Comparison of ENCODE assay signal across 27 cellular contexts in the genomic region with DNA sequence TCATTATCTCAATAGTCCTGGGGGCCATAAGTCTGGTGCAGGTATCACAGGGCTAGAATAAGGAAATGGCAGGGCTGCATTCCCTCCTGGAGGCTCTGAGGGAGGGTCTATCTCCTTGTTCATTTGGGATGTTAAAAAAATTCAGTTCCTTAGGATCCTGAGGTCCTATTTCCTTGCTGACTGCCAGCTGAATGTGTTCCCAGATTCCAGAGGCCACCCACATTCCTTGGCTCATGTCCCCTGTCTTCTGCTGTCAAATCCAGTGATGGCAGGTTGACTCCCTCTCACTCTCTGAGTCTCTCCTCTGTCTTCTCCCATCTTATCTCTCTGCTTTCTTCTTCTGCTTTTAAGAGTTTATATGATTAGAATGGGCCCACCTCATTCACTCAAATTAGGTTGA.
"Had no signal": no experiment of that assay in that cellular context is flagged by ENCODE, and none has a peak within 500 bp of the region (broad histone marks: within the 10 kb centered on the region; RNA-seq: fewer than 3 reads in every experiment).

No MANE protein-coding gene starts in this region.

- H3K27ac Mint-ChIP-seq: activated CD4-positive, alpha-beta memory T cell treated with anti-CD3 and anti-CD28 coated beads, Interleukin-2, amount 10 ng/mL, durations not matched to agents 7 days and 5 days; activated naive CD4-positive, alpha-beta T cell treated with anti-CD3 and anti-CD28 coated beads for 36 hours; activated naive CD8-positive, alpha-beta T cell treated with anti-CD3 and anti-CD28 coated beads for 36 hours; activated T-cell treated with anti-CD3 and anti-CD28 coated beads, Interleukin-2, amount 50 U/mL, for 72 hours; endodermal cell; T-helper 17 cell had no signal

- DNase-seq: activated CD4-positive, alpha-beta memory T cell treated with anti-CD3 and anti-CD28 coated beads, Interleukin-2, amount 10 ng/mL, durations not matched to agents 7 days and 5 days; activated CD4-positive, alpha-beta T cell treated with anti-CD3 and anti-CD28 coated beads for 48 hours; activated naive CD4-positive, alpha-beta T cell treated with anti-CD3 and anti-CD28 coated beads for 36 hours; activated naive CD8-positive, alpha-beta T cell treated with anti-CD3 and anti-CD28 coated beads for 36 hours; activated T-cell treated with anti-CD3 and anti-CD28 coated beads, Interleukin-2, amount 50 U/mL, for 72 hours; brain microvascular endothelial cell; cortex of kidney; foreskin keratinocyte; heart left ventricle; hypothalamus; kidney glomerular epithelial cell; lower lobe of right lung; mesenchymal stem cell; nucleus accumbens; pancreas; psoas muscle; SK-N-SH; stimulated activated naive CD8-positive, alpha-beta T cell treated with anti-CD3 and anti-CD28 coated beads, Interleukin-15, Interleukin-2, amounts not matched to agents 100 U/mL and 50 U/mL, for 24 hours; T-helper 17 cell; T1000; testis; transverse colon; uterus; WERI-Rb-1 had no signal

- H3K36me3 ChIP-seq: adrenal gland, ascending aorta, brain microvascular endothelial cell, heart left ventricle, lower lobe of right lung, pancreas, transverse colon, uterus, WERI-Rb-1 had no signal

- H3K4me3 ChIP-seq: adrenal gland, ascending aorta, heart left ventricle, lower lobe of right lung, pancreas, psoas muscle, testis, transverse colon, uterus had no signal

- H3K4me2 ChIP-seq: SK-N-SH had no signal

- H3K27me3 ChIP-seq: ascending aorta, brain microvascular endothelial cell, foreskin keratinocyte, pancreas, testis, uterus had no signal

- H3K4me1 ChIP-seq: adrenal gland, ascending aorta, heart left ventricle, lower lobe of right lung, pancreas, psoas muscle, testis, transverse colon, uterus had no signal

- H3K27ac ChIP-seq: adrenal gland, ascending aorta, brain microvascular endothelial cell, foreskin keratinocyte, heart left ventricle, lower lobe of right lung, pancreas, psoas muscle, testis, transverse colon, uterus, WERI-Rb-1 had no signal

- H3K4me3 Mint-ChIP-seq: activated CD4-positive, alpha-beta memory T cell treated with anti-CD3 and anti-CD28 coated beads, Interleukin-2, amount 10 ng/mL, durations not matched to agents 7 days and 5 days; activated naive CD4-positive, alpha-beta T cell treated with anti-CD3 and anti-CD28 coated beads for 36 hours; activated naive CD8-positive, alpha-beta T cell treated with anti-CD3 and anti-CD28 coated beads for 36 hours; activated T-cell treated with anti-CD3 and anti-CD28 coated beads, Interleukin-2, amount 50 U/mL, for 72 hours; endodermal cell; T-helper 17 cell had no signal

- H3K9ac ChIP-seq: SK-N-SH had no signal

- H3K9me3 ChIP-seq: adrenal gland, ascending aorta, heart left ventricle, lower lobe of right lung, pancreas, psoas muscle, SK-N-SH, testis, transverse colon, uterus had no signal

- H3K36me3 Mint-ChIP-seq: activated naive CD8-positive, alpha-beta T cell treated with anti-CD3 and anti-CD28 coated beads for 36 hours had no signal

- H3K9me3 Mint-ChIP-seq: activated CD4-positive, alpha-beta memory T cell treated with anti-CD3 and anti-CD28 coated beads, Interleukin-2, amount 10 ng/mL, durations not matched to agents 7 days and 5 days; activated naive CD4-positive, alpha-beta T cell treated with anti-CD3 and anti-CD28 coated beads for 36 hours; activated naive CD8-positive, alpha-beta T cell treated with anti-CD3 and anti-CD28 coated beads for 36 hours; activated T-cell treated with anti-CD3 and anti-CD28 coated beads, Interleukin-2, amount 50 U/mL, for 72 hours; endodermal cell had no signal

- H3K4me1 Mint-ChIP-seq: activated CD4-positive, alpha-beta memory T cell treated with anti-CD3 and anti-CD28 coated beads, Interleukin-2, amount 10 ng/mL, durations not matched to agents 7 days and 5 days; activated naive CD8-positive, alpha-beta T cell treated with anti-CD3 and anti-CD28 coated beads for 36 hours; T-helper 17 cell had no signal
